In the genomic region with DNA sequence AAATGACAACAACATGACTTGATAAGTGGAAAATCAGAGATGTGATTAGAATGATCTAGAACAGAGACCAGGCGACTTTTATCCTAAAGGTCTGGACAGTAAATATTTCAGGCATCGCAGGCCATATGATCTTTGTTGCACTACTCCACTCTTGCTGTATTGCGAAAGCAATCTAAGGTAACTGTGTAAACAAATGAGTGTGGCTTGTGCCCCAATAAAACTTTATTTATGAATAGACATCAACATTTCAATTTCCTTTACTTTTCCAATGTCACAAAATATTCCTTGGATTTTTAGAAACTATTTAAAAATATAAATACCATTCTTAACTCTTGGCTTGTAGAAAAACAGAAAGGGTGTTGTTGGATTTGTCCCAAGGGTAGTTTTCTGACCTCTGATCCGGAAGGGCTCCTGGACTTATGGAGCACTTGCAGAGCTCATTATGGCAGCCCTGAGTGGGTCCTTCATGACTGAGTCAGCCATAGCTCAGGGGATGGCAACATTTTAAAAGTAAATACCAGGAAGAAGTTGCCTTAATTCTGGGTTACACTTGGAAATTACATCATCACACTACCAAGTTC, we compare ENCODE assay signal across 37 cellular contexts. TPM values are rescaled to one million over a fixed set of nuclear protein-coding genes. Genes with fewer than 3 reads are reported as not detected.
"Had no signal": no experiment of that assay in that cellular context is flagged by ENCODE, and none has a peak within 500 bp of the region (broad histone marks: within the 10 kb centered on the region; RNA-seq: fewer than 3 reads in every experiment).

No MANE protein-coding gene starts in this region.

- H3K4me3 ChIP-seq: adrenal gland, body of pancreas, cardiac muscle cell, colonic mucosa, esophagus muscularis mucosa, gastroesophageal sphincter, heart right ventricle had no signal

- H3K27ac ChIP-seq: adrenal gland, body of pancreas, cardiac muscle cell, colonic mucosa, esophagus muscularis mucosa, gastroesophageal sphincter, heart right ventricle, WERI-Rb-1 had no signal

- FAIRE-seq: endometrium, endothelial cell of umbilical vein had no signal

- DNase-seq: activated B cell treated with CpG ODN at 0.5 μM for 24 hours; activated CD4-positive, alpha-beta memory T cell treated with anti-CD3 and anti-CD28 coated beads for 36 hours; activated CD4-positive, alpha-beta T cell treated with anti-CD3 and anti-CD28 coated beads for 48 hours; activated CD4-positive, alpha-beta T cell treated with anti-CD3 and anti-CD28 coated beads, Interleukin-2, amount 50 U/mL, for 1 hour; activated CD8-positive, alpha-beta memory T cell treated with anti-CD3 and anti-CD28 coated beads, Interleukin-2, amount 10 ng/mL, durations not matched to agents 7 days and 5 days; activated CD8-positive, alpha-beta memory T cell treated with anti-CD3 and anti-CD28 coated beads, Interleukin-2, amount 50 U/mL, for 4 hours; activated CD8-positive, alpha-beta T cell treated with anti-CD3 and anti-CD28 coated beads, Interleukin-2, amount 10 ng/mL, durations not matched to agents 7 days and 5 days; activated effector memory CD4-positive, alpha-beta T cell treated with anti-CD3 and anti-CD28 coated beads, Interleukin-2, amount 50 U/mL, for 16 hours; activated naive CD4-positive, alpha-beta T cell treated with anti-CD3 and anti-CD28 coated beads for 36 hours; activated naive CD8-positive, alpha-beta T cell treated with anti-CD3 and anti-CD28 coated beads for 36 hours; activated naive CD8-positive, alpha-beta T cell treated with anti-CD3 and anti-CD28 coated beads, Interleukin-2, amount 50 U/mL, for 24 hours; activated T-cell treated with anti-CD3 and anti-CD28 coated beads, Interleukin-2, amount 50 U/mL, for 1 hour; activated T-cell treated with anti-CD3 and anti-CD28 coated beads, Interleukin-2, amount 50 U/mL, for 48 hours; adrenal gland; amygdala; aorta; body of pancreas; central memory CD4-positive, alpha-beta T cell; cerebellar nuclear complex; colonic mucosa; effector CD8-positive, alpha-beta T cell; foreskin melanocyte; heart right ventricle; T-helper 1 cell; T-helper 17 cell; T1000; WERI-Rb-1 had no signal

- H3K36me3 ChIP-seq: adrenal gland, cardiac muscle cell, colonic mucosa, esophagus muscularis mucosa, gastroesophageal sphincter, heart right ventricle, WERI-Rb-1 had no signal

- H3K4me1 ChIP-seq: colonic mucosa, esophagus muscularis mucosa, gastroesophageal sphincter had no signal

- ATAC-seq: activated CD4-positive, CD25-positive, alpha-beta regulatory T cell treated with anti-CD3 and anti-CD28 coated beads, Interleukin-2, amount 50 U/mL, for 24 hours; activated CD8-positive, alpha-beta memory T cell treated with anti-CD3 and anti-CD28 coated beads, Interleukin-2, amount 10 ng/mL, durations not matched to agents 7 days and 5 days; activated CD8-positive, alpha-beta T cell treated with anti-CD3 and anti-CD28 coated beads, Interleukin-2, amount 10 ng/mL, durations not matched to agents 7 days and 5 days; activated naive CD8-positive, alpha-beta T cell treated with anti-CD3 and anti-CD28 coated beads, Interleukin-2, amount 50 U/mL, for 24 hours; body of pancreas; gastroesophageal sphincter; heart right ventricle; T-helper 17 cell had no signal

- H3K9me3 ChIP-seq: adrenal gland, body of pancreas, colonic mucosa, esophagus muscularis mucosa, gastroesophageal sphincter, heart right ventricle had no signal

- H3K27me3 ChIP-seq: adrenal gland, body of pancreas, cardiac muscle cell, colonic mucosa had no signal

RNA-seq across cellular contexts. Expression of gene IL20RA, which starts 34.5 kb away (rescaled TPM):
- total RNA-seq: activated B cell treated with CpG ODN at 0.5 μM for 24 hours; activated CD4-positive, alpha-beta memory T cell treated with anti-CD3 and anti-CD28 coated beads for 36 hours; activated CD8-positive, alpha-beta memory T cell treated with anti-CD3 and anti-CD28 coated beads for 36 hours; activated CD8-positive, alpha-beta memory T cell treated with anti-CD3 and anti-CD28 coated beads, Interleukin-2, amount 10 ng/mL, durations not matched to agents 7 days and 5 days; activated CD8-positive, alpha-beta T cell treated with anti-CD3 and anti-CD28 coated beads, Interleukin-2, amount 10 ng/mL, durations not matched to agents 7 days and 5 days; activated naive CD4-positive, alpha-beta T cell treated with anti-CD3 and anti-CD28 coated beads for 36 hours; activated naive CD8-positive, alpha-beta T cell treated with anti-CD3 and anti-CD28 coated beads for 36 hours; activated T-helper 1 cell treated with anti-CD3 and anti-CD28 coated beads, Interleukin-12 subunit alpha, Interleukin-12 subunit beta, Interleukin-2, Interleukin-4 antibody, amounts not matched to agents 30 ng/mL and 10 ng/mL and 1 ng/mL, durations not matched to agents 14 hours and 24 hours and 36 hours; activated T-helper 2 cell treated with anti-CD3 and anti-CD28 coated beads, Interferon-gamma antibody, Interleukin-2, Interleukin-4, amounts not matched to agents 10 μg/mL and 5 μg/mL and 100 μg/mL, durations not matched to agents 14 hours and 24 hours and 36 hours; endothelial cell of umbilical vein; epithelial cell of proximal tubule; T-helper 17 cell had no signal
- polyA plus RNA-seq: aorta, endothelial cell of umbilical vein had no signal
